7 cellular contexts compared by ENCODE assay signal in genomic region chr1:193569696-193570269, GRCh38.
DNase-seq lines count a peak whose midpoint lies in the region; ATAC-seq and TF ChIP-seq lines count a peak whose summit lies in the region.

No MANE protein-coding gene starts in this region.

- H3K4me1 ChIP-seq in trophoblast cell (ENCODE audit: control insufficient read depth in 1 of 2, insufficient read depth in 2 of 2, low read length in 2 of 2) = no peaks in the 10 kb centered on the region

- no peak overlapping the region for H2BK120ac ChIP-seq in trophoblast cell (ENCODE audit: insufficient read depth, low read length, poor library complexity)

- H3K14ac ChIP-seq in trophoblast cell (ENCODE audit: low read length) = no peak overlapping the region

- no peak overlapping the region for H3K4ac ChIP-seq in trophoblast cell (ENCODE audit: low read depth, low read length)

- no peaks in the 10 kb centered on the region for H3K36me3 ChIP-seq in trophoblast cell (ENCODE audit: control insufficient read depth in 1 of 2, insufficient read depth in 2 of 2, low read length in 2 of 2)

- no peak overlapping the region for H3K9ac ChIP-seq in trophoblast cell (ENCODE audit: low read length)

- H3K23ac ChIP-seq in trophoblast cell (ENCODE audit: low read length) = no peak overlapping the region

- H4K91ac ChIP-seq in trophoblast cell (ENCODE audit: low read depth, low read length) = no peak overlapping the region

- no peaks in the 10 kb centered on the region for H3K9me3 ChIP-seq in trophoblast cell (ENCODE audit: insufficient read depth, low read depth, low read length)

- H2AFZ ChIP-seq in trophoblast cell (ENCODE audit: insufficient read depth, low read length, poor library complexity) = no peak overlapping the region

- H2BK12ac ChIP-seq in trophoblast cell (ENCODE audit: low read length) = no peak overlapping the region

- ATAC-seq in GM19035 (IDR thresholded peaks at IDR 0.05; ENCODE audit: unreplicated experiment) (peak; percentile 52), HG03442 (IDR thresholded peaks at IDR 0.05; ENCODE audit: unreplicated experiment) (peak; percentile 83), omental fat pad (ENCODE audit: low FRiP score) (no peak)

- in situ Hi-C loops in astrocyte of the spinal cord (cut with HindIII; ENCODE audit: low sequenced_read_pairs) = no loop called here

- no peaks in the 10 kb centered on the region for H3K27me3 ChIP-seq in trophoblast cell (ENCODE audit: insufficient read depth, low read length)

- no peak overlapping the region for H3K18ac ChIP-seq in trophoblast cell (ENCODE audit: low read length)

- peak overlapping the region; percentile 2 for H3K27ac ChIP-seq in trophoblast cell (ENCODE audit: low read depth, low read length)

- no peak overlapping the region for H4K12ac ChIP-seq in trophoblast cell (ENCODE audit: low read depth, low read length)

- no peak overlapping the region for H3K4me2 ChIP-seq in trophoblast cell (ENCODE audit: low read length)

- H3K79me2 ChIP-seq in trophoblast cell (ENCODE audit: control insufficient read depth, insufficient read depth, low read length, poor library complexity) = no peaks in the 10 kb centered on the region

- no peak for TF ChIP-seq CTCF in astrocyte of the spinal cord (IDR thresholded peaks at IDR 0.05; ENCODE audit: low read depth, low read length)
- TF ChIP-seq CTCF in omental fat pad (IDR thresholded peaks at IDR 0.05) = no peak

- H2BK5ac ChIP-seq in trophoblast cell (ENCODE audit: low read depth, low read length, poor library complexity) = no peak overlapping the region

- H3K4me3 ChIP-seq in astrocyte of the spinal cord (ENCODE audit: low read depth, low read length) = no peak overlapping the region
- H3K4me3 ChIP-seq in trophoblast cell (ENCODE audit: low read depth, low read length) = no peak overlapping the region

- DNase-seq in astrocyte of the spinal cord (ENCODE audit: low read depth, low spot score) (peak; percentile 93), trophoblast cell (peak in 1 of 2 donors; percentile 36), omental fat pad (ENCODE audit: low spot score) (no peak), SIG-M5 treated with dmso at 0.1 percent for 504 hours (lab: John Stamatoyannopoulos, UW; ENCODE audit: unreplicated experiment) (no peak)
- no peak for DNase-seq in stimulated activated CD4-positive, alpha-beta T cell treated with anti-CD3 and anti-CD28 coated beads, Interleukin-4, amount 100 ng/mL, for 24 hours

- no peaks in the 10 kb centered on the region for H3K79me1 ChIP-seq in trophoblast cell (ENCODE audit: low read length)

- no peak overlapping the region for H4K8ac ChIP-seq in trophoblast cell (ENCODE audit: low read depth, low read length)

- H2AK5ac ChIP-seq in trophoblast cell (ENCODE audit: low read length) = no peak overlapping the region
